In the genomic region with DNA sequence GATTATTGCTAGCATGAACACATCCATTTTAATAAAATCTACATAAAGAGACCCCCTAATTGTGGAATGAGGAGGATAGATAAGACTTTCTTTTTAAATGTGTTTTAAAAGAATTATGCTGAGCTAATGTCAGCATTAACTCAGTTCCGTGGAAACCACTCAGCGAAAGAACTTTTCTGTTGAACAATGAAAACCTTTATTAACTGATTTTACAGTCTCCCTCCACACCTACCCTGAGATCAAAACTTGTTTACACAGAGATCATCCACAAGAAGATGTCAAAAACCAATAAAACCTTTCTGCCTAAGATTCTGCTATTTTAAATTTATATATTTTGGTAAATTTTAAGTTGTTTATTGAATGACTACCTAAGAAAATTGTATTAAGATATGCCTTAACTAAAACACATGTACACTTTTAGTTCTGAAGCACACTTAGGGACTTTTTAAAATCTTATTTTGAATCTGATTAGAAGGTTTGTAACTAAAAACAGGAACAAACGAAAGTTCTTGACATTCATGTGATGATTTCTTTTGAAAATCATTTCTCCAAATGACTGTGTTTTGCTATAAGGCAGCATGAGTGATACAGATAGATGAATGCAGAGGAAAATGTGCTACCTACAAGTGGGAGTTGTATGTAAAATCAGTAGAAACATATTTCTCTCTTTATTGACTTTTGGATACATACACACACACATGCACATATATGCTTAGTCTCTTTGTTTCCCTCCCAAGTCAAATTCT, we compare ENCODE assay signal across 18 cellular contexts.
"Had no signal": no experiment of that assay in that cellular context is flagged by ENCODE, and none has a peak within 500 bp of the region (broad histone marks: within the 10 kb centered on the region; RNA-seq: fewer than 3 reads in every experiment).

No MANE protein-coding gene starts in this region.

- H3K27ac ChIP-seq: colonic mucosa, gastroesophageal sphincter, right atrium auricular region, skin epidermis had no signal

- DNase-seq: activated CD4-positive, alpha-beta T cell treated with anti-CD3 and anti-CD28 coated beads, Interleukin-2, amount 10 ng/mL, durations not matched to agents 24 days and 14 days; activated CD8-positive, alpha-beta memory T cell treated with anti-CD3 and anti-CD28 coated beads for 24 hours; activated gamma-delta T cell treated with Interleukin-2 at 50 U/mL for 16 hours; amniotic stem cell; colonic mucosa; left colon; stimulated activated CD4-positive, alpha-beta T cell treated with anti-CD3 and anti-CD28 coated beads, Interleukin-15, amount 100 ng/mL, for 24 hours; stimulated activated CD4-positive, alpha-beta T cell treated with anti-CD3 and anti-CD28 coated beads, Interleukin-4, amount 100 ng/mL, for 24 hours; stimulated activated naive CD8-positive, alpha-beta T cell treated with anti-CD3 and anti-CD28 coated beads, Interleukin-15, Interleukin-2, amounts not matched to agents 100 U/mL and 50 U/mL, for 24 hours had no signal

- H3K4me1 Mint-ChIP-seq: activated CD4-positive, alpha-beta T cell treated with anti-CD3 and anti-CD28 coated beads, Interleukin-2, amount 10 ng/mL, durations not matched to agents 24 days and 14 days; mesothelial cell of epicardium; WTC11 had no signal

- H3K9me3 ChIP-seq: colonic mucosa, gastroesophageal sphincter, right atrium auricular region had no signal

- H3K4me1 ChIP-seq: colonic mucosa, gastroesophageal sphincter, right atrium auricular region had no signal

- H3K27ac Mint-ChIP-seq: activated CD4-positive, alpha-beta T cell treated with anti-CD3 and anti-CD28 coated beads, Interleukin-2, amount 10 ng/mL, durations not matched to agents 24 days and 14 days; activated naive CD8-positive, alpha-beta T cell; mesothelial cell of epicardium; progenitor cell of endocrine pancreas; type B pancreatic cell; WTC11 had no signal

- H3K36me3 ChIP-seq: colonic mucosa, gastroesophageal sphincter, right atrium auricular region had no signal

- H3K27me3 ChIP-seq: colonic mucosa, gastroesophageal sphincter, right atrium auricular region had no signal

- H3K36me3 Mint-ChIP-seq: activated naive CD8-positive, alpha-beta T cell; mesothelial cell of epicardium; type B pancreatic cell; WTC11 had no signal

- H3K27me3 Mint-ChIP-seq: activated CD4-positive, alpha-beta T cell treated with anti-CD3 and anti-CD28 coated beads, Interleukin-2, amount 10 ng/mL, durations not matched to agents 24 days and 14 days; activated naive CD8-positive, alpha-beta T cell; progenitor cell of endocrine pancreas; type B pancreatic cell had no signal

- ATAC-seq: gastroesophageal sphincter; left colon; stimulated activated naive CD8-positive, alpha-beta T cell treated with anti-CD3 and anti-CD28 coated beads, Interleukin-15, Interleukin-2, amounts not matched to agents 100 U/mL and 50 U/mL, for 24 hours; WTC11 had no signal

- H3K4me3 Mint-ChIP-seq: activated CD4-positive, alpha-beta T cell treated with anti-CD3 and anti-CD28 coated beads, Interleukin-2, amount 10 ng/mL, durations not matched to agents 24 days and 14 days; activated naive CD8-positive, alpha-beta T cell; mesothelial cell of epicardium; type B pancreatic cell; WTC11 had no signal

- H3K4me3 ChIP-seq: colonic mucosa, gastroesophageal sphincter, lung, right atrium auricular region, skin epidermis had no signal
